Comparison of ENCODE assay signal across 2 cellular contexts in genomic region chr14:71668186-71668912, GRCh38.
TF ChIP-seq lines count a peak whose summit lies in the region.

No MANE protein-coding gene starts in this region.

TF ChIP-seq in SK-N-SH treated with all-trans-retinoic acid at 6 μM for 48 hours, 23 proteins besides CTCF, POLR2A, EP300 and RAD21 (continued from another document):
- no peak for TF ChIP-seq PPARA (CRISPR knock-in tag; IDR thresholded peaks at IDR 0.05; ENCODE audit: borderline replicate concordance)
- no peak for TF ChIP-seq ISL1 (CRISPR knock-in tag; IDR thresholded peaks at IDR 0.05)
- no peak for TF ChIP-seq ZFP3 (CRISPR knock-in tag; IDR thresholded peaks at IDR 0.05)
- TF ChIP-seq CSRNP3 (CRISPR knock-in tag; IDR thresholded peaks at IDR 0.05), result no peak
- no peak for TF ChIP-seq OSR1 (CRISPR knock-in tag; IDR thresholded peaks at IDR 0.05)
- TF ChIP-seq GLIS3 (CRISPR knock-in tag; IDR thresholded peaks at IDR 0.05), result no peak
- no peak for TF ChIP-seq PATZ1 (CRISPR knock-in tag; IDR thresholded peaks at IDR 0.05; ENCODE audit: borderline replicate concordance)
- no peak for TF ChIP-seq CSDC2 (CRISPR knock-in tag; IDR thresholded peaks at IDR 0.05)
- no peak for TF ChIP-seq ZFP30 (CRISPR knock-in tag; IDR thresholded peaks at IDR 0.05)
- TF ChIP-seq TSHZ2 (CRISPR knock-in tag; IDR thresholded peaks at IDR 0.05), result no peak

TF ChIP-seq in SK-N-SH, 30 proteins besides CTCF, POLR2A, EP300 and RAD21 (continued from another document):
- TF ChIP-seq, protein P1, sequence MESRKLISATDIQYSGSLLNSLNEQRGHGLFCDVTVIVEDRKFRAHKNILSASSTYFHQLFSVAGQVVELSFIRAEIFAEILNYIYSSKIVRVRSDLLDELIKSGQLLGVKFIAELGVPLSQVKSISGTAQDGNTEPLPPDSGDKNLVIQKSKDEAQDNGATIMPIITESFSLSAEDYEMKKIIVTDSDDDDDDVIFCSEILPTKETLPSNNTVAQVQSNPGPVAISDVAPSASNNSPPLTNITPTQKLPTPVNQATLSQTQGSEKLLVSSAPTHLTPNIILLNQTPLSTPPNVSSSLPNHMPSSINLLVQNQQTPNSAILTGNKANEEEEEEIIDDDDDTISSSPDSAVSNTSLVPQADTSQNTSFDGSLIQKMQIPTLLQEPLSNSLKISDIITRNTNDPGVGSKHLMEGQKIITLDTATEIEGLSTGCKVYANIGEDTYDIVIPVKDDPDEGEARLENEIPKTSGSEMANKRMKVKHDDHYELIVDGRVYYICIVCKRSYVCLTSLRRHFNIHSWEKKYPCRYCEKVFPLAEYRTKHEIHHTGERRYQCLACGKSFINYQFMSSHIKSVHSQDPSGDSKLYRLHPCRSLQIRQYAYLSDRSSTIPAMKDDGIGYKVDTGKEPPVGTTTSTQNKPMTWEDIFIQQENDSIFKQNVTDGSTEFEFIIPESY (IDR thresholded peaks at IDR 0.05; ENCODE audit: borderline replicate concordance, low read depth), result no peak
- TF ChIP-seq SIN3A (IDR thresholded peaks at IDR 0.05; ENCODE audit: borderline replicate concordance, low read depth, low read length) (no peak), FOXM1 (IDR thresholded peaks at IDR 0.05; ENCODE audit: low read depth) (no peak), SMC3 (IDR thresholded peaks at IDR 0.05; ENCODE audit: low read depth, low read length) (no peak), FOXJ3 (CRISPR knock-in tag; IDR thresholded peaks at IDR 0.05) (no peak), RXRA (IDR thresholded peaks at IDR 0.05; ENCODE audit: borderline replicate concordance, low read depth) (no peak), EZH2phosphoT487 (IDR thresholded peaks at IDR 0.05; ENCODE audit: borderline replicate concordance, low read depth) (no peak)
- TF ChIP-seq, protein P2, sequence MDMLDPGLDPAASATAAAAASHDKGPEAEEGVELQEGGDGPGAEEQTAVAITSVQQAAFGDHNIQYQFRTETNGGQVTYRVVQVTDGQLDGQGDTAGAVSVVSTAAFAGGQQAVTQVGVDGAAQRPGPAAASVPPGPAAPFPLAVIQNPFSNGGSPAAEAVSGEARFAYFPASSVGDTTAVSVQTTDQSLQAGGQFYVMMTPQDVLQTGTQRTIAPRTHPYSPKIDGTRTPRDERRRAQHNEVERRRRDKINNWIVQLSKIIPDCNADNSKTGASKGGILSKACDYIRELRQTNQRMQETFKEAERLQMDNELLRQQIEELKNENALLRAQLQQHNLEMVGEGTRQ (IDR thresholded peaks at IDR 0.05; ENCODE audit: borderline replicate concordance, low read depth, low read length), result no peak
